17 cellular contexts compared by ENCODE assay signal in genomic region chr11:19963697-19964340, GRCh38.
DNase-seq lines count a peak whose midpoint lies in the region; ATAC-seq, FAIRE-seq and TF ChIP-seq lines count a peak whose summit lies in the region.
"Had no signal": no experiment of that assay in that cellular context is flagged by ENCODE, and none has a peak within 500 bp of the region (broad histone marks: within the 10 kb centered on the region; RNA-seq: fewer than 3 reads in every experiment).

No MANE protein-coding gene starts in this region.

- H3K14ac ChIP-seq in trophoblast cell (ENCODE audit: low read length) = no peak overlapping the region

- TF ChIP-seq RAD21 in GM12878 (IDR thresholded peaks at IDR 0.05; ENCODE audit: insufficient read depth, low read depth, low read length) = no peak

- H3K23ac ChIP-seq in trophoblast cell (ENCODE audit: low read length) = no peak overlapping the region

- POLR2A ChIA-PET in activated CD4-positive, alpha-beta T cell treated with anti-CD3 and anti-CD28 coated beads for 36 hours (lab: Charles Lee) = no interaction called here
- POLR2A ChIA-PET in GM12878 (lab: Charles Lee) = interaction anchor here (0.7 kb wide), 1 partner anchor 117 kb away, joined by 4 read pairs; no protein-coding TSS in a partner anchor

- intact Hi-C loops in activated CD4-positive, alpha-beta T cell treated with anti-CD3 and anti-CD28 coated beads for 36 hours (cut with DNase I, micrococcal nuclease) = no loop called here
- intact Hi-C loops in GM12878 (cut with micrococcal nuclease; ENCODE audit: unreplicated experiment) (no loop called here), ovary (cut with DNase I) (no loop called here)

- no peak overlapping the region for H2AK5ac ChIP-seq in trophoblast cell (ENCODE audit: low read length)

- H3K27me3 ChIP-seq in Loucy (ENCODE audit: insufficient read depth, low read length, poor library complexity, severe bottlenecking) (no peaks in the 10 kb centered on the region), GM12878 (replicated peaks in 1 of 2; ENCODE audit: control insufficient read depth in 2 of 2, insufficient read depth in 2 of 2, low read length in 1 of 2) (no peaks in the 10 kb centered on the region; a peak in 1 of 4 replicates), trophoblast cell (ENCODE audit: insufficient read depth, low read length) (no peaks in the 10 kb centered on the region), ovary (no peaks in the 10 kb centered on the region)
- H3K27me3 ChIP-seq: pancreas had no signal

- no peak overlapping the region for H2BK120ac ChIP-seq in trophoblast cell (ENCODE audit: insufficient read depth, low read length, poor library complexity)

- TF ChIP-seq CTCF in Loucy (conservative IDR thresholded peaks at IDR 0.05; ENCODE audit: low read length) (no peak), GM12878 (IDR thresholded peaks at IDR 0.05 in 2 of 3, conservative IDR thresholded peaks at IDR 0.05 in 1 of 3; ENCODE audit: control insufficient read depth in 2 of 3, extremely low read depth in 1 of 3, insufficient read depth in 1 of 3, low read depth in 3 of 3, low read length in 3 of 3) (no peak), ovary (IDR thresholded peaks at IDR 0.05) (no peak)

- no peak overlapping the region for H3K18ac ChIP-seq in trophoblast cell (ENCODE audit: low read length)

- no peaks in the 10 kb centered on the region for H3K79me2 ChIP-seq in Loucy (ENCODE audit: insufficient read depth, low read length)
- no peaks in the 10 kb centered on the region for H3K79me2 ChIP-seq in GM12878 (ENCODE audit: control insufficient read depth, insufficient read depth, low read length)
- no peaks in the 10 kb centered on the region for H3K79me2 ChIP-seq in trophoblast cell (ENCODE audit: control insufficient read depth, insufficient read depth, low read length, poor library complexity)

- no peak for TF ChIP-seq POLR2A in GM12878 (IDR thresholded peaks at IDR 0.05; ENCODE audit: low read depth, low read length)
- no peak for TF ChIP-seq POLR2A in ovary (IDR thresholded peaks at IDR 0.05)

- H2AFZ ChIP-seq in Loucy (ENCODE audit: low read length) (no peak overlapping the region), GM12878 (ENCODE audit: control insufficient read depth, low read depth, low read length) (no peak overlapping the region), trophoblast cell (ENCODE audit: insufficient read depth, low read length, poor library complexity) (no peak overlapping the region)

- H4K20me1 ChIP-seq in Loucy (ENCODE audit: insufficient read depth, low read length, poor library complexity, severe bottlenecking) (no peaks in the 10 kb centered on the region), GM12878 (ENCODE audit: control insufficient read depth, insufficient read depth) (no peaks in the 10 kb centered on the region)

- peaks cover 6% of the 10 kb centered on the region for H3K4me1 ChIP-seq in Loucy (ENCODE audit: insufficient read depth, low read length, poor library complexity, severe bottlenecking)
- H3K4me1 ChIP-seq in GM12878 (ENCODE audit: control insufficient read depth, insufficient read depth, low read length) = peaks cover 4% of the 10 kb centered on the region
- H3K4me1 ChIP-seq in trophoblast cell (ENCODE audit: control insufficient read depth in 1 of 2, insufficient read depth in 2 of 2, low read length in 2 of 2) = peaks cover 3 to 8% of the 10 kb centered on the region in 2 experiments
- H3K4me1 ChIP-seq in ovary (ENCODE audit: insufficient read depth) = no peaks in the 10 kb centered on the region
- H3K4me1 ChIP-seq: pancreas had no signal

- no TSS peak for BruUV-seq in GM12878 (replicated peaks; lab: Mats Ljungman, UMichigan)

- FAIRE-seq in GM12878 (lab: Jason Lieb, UNC) = no peak
- FAIRE-seq: islet of Langerhans, pancreas had no signal

- H3K4me3 ChIP-seq in Loucy (ENCODE audit: low read length, poor library complexity, severe bottlenecking) = no peak overlapping the region
- H3K4me3 ChIP-seq in GM12878 = no peak overlapping the region
- no peak overlapping the region for H3K4me3 ChIP-seq in trophoblast cell (ENCODE audit: low read depth, low read length)
- no peak overlapping the region for H3K4me3 ChIP-seq in ovary
- H3K4me3 ChIP-seq: pancreas had no signal

- RAD21 ChIA-PET in GM12878 (lab: Charles Lee; ENCODE audit: unreplicated experiment) = interaction anchor here (1.1 to 1.4 kb wide), 3 partner anchors 10 to 16 kb away, joined by 3 to 6 read pairs (median 4); no protein-coding TSS in a partner anchor

- no peak overlapping the region for H3K27ac Mint-ChIP-seq in activated CD4-positive, alpha-beta T cell treated with anti-CD3 and anti-CD28 coated beads for 36 hours

- H4K91ac ChIP-seq in trophoblast cell (ENCODE audit: low read depth, low read length) = no peak overlapping the region

- H3F3A ChIP-seq in Loucy (ENCODE audit: low read depth) = no peaks in the 10 kb centered on the region

- in situ Hi-C loops in GM12878 (cut with MboI) = no loop called here

- H3K27ac ChIP-seq in GM12878 (ENCODE audit: control insufficient read depth, insufficient read depth) (no peak overlapping the region), trophoblast cell (ENCODE audit: low read depth, low read length) (no peak overlapping the region), ovary (no peak overlapping the region)
- H3K27ac ChIP-seq: pancreas had no signal

- peak overlapping the region; percentile 13 for H3K4me2 ChIP-seq in Loucy (ENCODE audit: low read depth, low read length, poor library complexity, severe bottlenecking)
- H3K4me2 ChIP-seq in GM12878 (ENCODE audit: control insufficient read depth, insufficient read depth) = no peak overlapping the region
- H3K4me2 ChIP-seq in trophoblast cell (ENCODE audit: low read length) = no peak overlapping the region

- H3K4me1 Mint-ChIP-seq in activated CD4-positive, alpha-beta T cell treated with anti-CD3 and anti-CD28 coated beads for 36 hours = peaks cover 8% of the 10 kb centered on the region

- H4K8ac ChIP-seq in trophoblast cell (ENCODE audit: low read depth, low read length) = no peak overlapping the region

- H3K79me1 ChIP-seq in trophoblast cell (ENCODE audit: low read length) = no peaks in the 10 kb centered on the region

- H3K27me3 Mint-ChIP-seq in activated CD4-positive, alpha-beta T cell treated with anti-CD3 and anti-CD28 coated beads for 36 hours = peaks cover 12% of the 10 kb centered on the region

- CTCF ChIA-PET in activated CD4-positive, alpha-beta T cell treated with anti-CD3 and anti-CD28 coated beads for 36 hours (lab: Charles Lee) = interaction anchor here (0.6 to 1.3 kb wide), 5 partner anchors 13 to 169 kb away, joined by 3 to 6 read pairs (median 3); no protein-coding TSS in a partner anchor
- CTCF ChIA-PET in GM12878 (lab: Yijun Ruan, JAX) = interaction anchor here (0.6 to 3.0 kb wide), 8 partner anchors 12 to 400 kb away, joined by 3 to 27 read pairs (median 3); no protein-coding TSS in a partner anchor

- H3K4me3 Mint-ChIP-seq in activated CD4-positive, alpha-beta T cell treated with anti-CD3 and anti-CD28 coated beads for 36 hours = no peak overlapping the region
- H3K4me3 Mint-ChIP-seq: mesothelial cell of epicardium had no signal

- H3K9ac ChIP-seq in Loucy (ENCODE audit: low read depth, low read length, poor library complexity, severe bottlenecking) (no peak overlapping the region), GM12878 (ENCODE audit: control insufficient read depth, insufficient read depth, low read length) (no peak overlapping the region), trophoblast cell (ENCODE audit: low read length) (no peak overlapping the region)

- H4K12ac ChIP-seq in trophoblast cell (ENCODE audit: low read depth, low read length) = no peak overlapping the region

- no peak overlapping the region for H3K4ac ChIP-seq in trophoblast cell (ENCODE audit: low read depth, low read length)

- no peaks in the 10 kb centered on the region for H3K36me3 Mint-ChIP-seq in activated CD4-positive, alpha-beta T cell treated with anti-CD3 and anti-CD28 coated beads for 36 hours (ENCODE audit: low read depth)

- H3K9me3 ChIP-seq in Loucy (ENCODE audit: insufficient read depth, low read depth, low read length) (no peaks in the 10 kb centered on the region), GM12878 (replicated peaks; ENCODE audit: control insufficient read depth, insufficient read depth, low read length) (no peaks in the 10 kb centered on the region), trophoblast cell (ENCODE audit: insufficient read depth, low read depth, low read length) (peaks cover 2% of the 10 kb centered on the region), ovary (no peaks in the 10 kb centered on the region)
- H3K9me3 ChIP-seq: pancreas had no signal

- peak; percentile 33 for DNase-seq in activated CD4-positive, alpha-beta T cell treated with anti-CD3 and anti-CD28 coated beads for 36 hours
- DNase-seq in activated CD4-positive, alpha-beta T cell treated with anti-CD3 and anti-CD28 coated beads, Interleukin-2, amount 50 U/mL, for 1 hour = no peak
- DNase-seq in GM12878 (ENCODE audit: low read depth, low spot score) (no peak), trophoblast cell (peak; percentile 44 to 69), inferior parietal cortex (ENCODE audit: extremely low spot score) (no peak), ovary (no peak)
- DNase-seq: 8988T; activated CD8-positive, alpha-beta memory T cell treated with anti-CD3 and anti-CD28 coated beads, Interleukin-2, amount 50 U/mL, for 4 hours; cortex of kidney; erythroblast; pancreas; substantia nigra had no signal

- no peaks in the 10 kb centered on the region for H3K9me3 Mint-ChIP-seq in activated CD4-positive, alpha-beta T cell treated with anti-CD3 and anti-CD28 coated beads for 36 hours (ENCODE audit: low read depth)
- H3K9me3 Mint-ChIP-seq: mesothelial cell of epicardium had no signal

- no peaks in the 10 kb centered on the region for H3K9me2 ChIP-seq in Loucy (replicated peaks; ENCODE audit: low read depth, low read length)

- H3K36me3 ChIP-seq in Loucy (ENCODE audit: insufficient read depth, low read length) (no peaks in the 10 kb centered on the region), GM12878 (ENCODE audit: control insufficient read depth in 2 of 2, insufficient read depth in 2 of 2, low read length in 1 of 2) (no peaks in the 10 kb centered on the region), trophoblast cell (ENCODE audit: control insufficient read depth in 1 of 2, insufficient read depth in 2 of 2, low read length in 2 of 2) (no peaks in the 10 kb centered on the region), ovary (no peaks in the 10 kb centered on the region)
- H3K36me3 ChIP-seq: pancreas had no signal

- WGBS in GM12878 (ENCODE audit: insufficient coverage, insufficient replicate concordance, low lambda C conversion rate, missing lambda C conversion rate) = 38% methylated on average over 12 of the region's 12 CpGs
- no CpG with 5 or more reads among the region's 12 CpGs for WGBS in trophoblast cell (ENCODE audit: extremely low coverage, insufficient coverage, insufficient read length)
- 92 to 96% (median 93%) methylated on average over 12 of the region's 12 CpGs for WGBS in ovary, 3 donors

- H2BK12ac ChIP-seq in trophoblast cell (ENCODE audit: low read length) = no peak overlapping the region

- no peak overlapping the region for H2BK5ac ChIP-seq in trophoblast cell (ENCODE audit: low read depth, low read length, poor library complexity)

- SMC1A ChIA-PET in GM12878 (lab: Charles Lee; ENCODE audit: uncharacterized antibody, unreplicated experiment) = interaction anchor here (0.9 to 2.2 kb wide), 4 partner anchors 17 to 56 kb away, joined by 3 to 7 read pairs (median 4); no protein-coding TSS in a partner anchor

- TF ChIP-seq EP300 in GM12878 (IDR thresholded peaks at IDR 0.05; ENCODE audit: borderline replicate concordance in 1 of 2, control insufficient read depth in 1 of 2, low read depth in 2 of 2, low read length in 2 of 2) = no peak
- TF ChIP-seq EP300 in ovary (IDR thresholded peaks at IDR 0.05) = no peak

- ATAC-seq in activated CD4-positive, alpha-beta T cell treated with anti-CD3 and anti-CD28 coated beads for 36 hours = peak; percentile 51
- ATAC-seq in GM12878 = peak; percentile 82
- ATAC-seq in GM21526 (IDR thresholded peaks at IDR 0.05; ENCODE audit: low FRiP score, unreplicated experiment) = no peak
- ATAC-seq: pancreas, SK-N-SH treated with all-trans-retinoic acid at 6 μM for 48 hours had no signal

Comparison
In these comparisons a context has a peak if more than half of its experiments do, and no peak if none do; other contexts are left out.
1. DNase-seq: peak in activated CD4-positive, alpha-beta T cell treated with anti-CD3 and anti-CD28 coated beads for 36 hours (single experiment) and trophoblast cell (2 of 2); none in activated CD4-positive, alpha-beta T cell treated with anti-CD3 and anti-CD28 coated beads, Interleukin-2, amount 50 U/mL, for 1 hour (single experiment), GM12878 (single experiment), inferior parietal cortex (single experiment) and ovary (0 of 5).